ENCODE assay signal across 1 cellular context in genomic region chr11:47642099-47642855, GRCh38.
TF ChIP-seq lines count a peak whose summit lies in the region.

Gene MTCH2 (minus strand): TSS chr11:47642559. CDS start chr11:47642465, 94 bp downstream.

TF ChIP-seq in K562, 482 proteins besides CTCF, POLR2A, EP300 and RAD21 (continued from another document and continues in another):
- TF ChIP-seq BCOR (IDR thresholded peaks at IDR 0.05) (peak; percentile 50; the same call in 1 of the 2 replicates), KLF6 (CRISPR knock-in tag; IDR thresholded peaks at IDR 0.05; ENCODE audit: borderline replicate concordance) (peak; percentile 20; the same call in 1 of the 2 replicates), MECOM (CRISPR knock-in tag; IDR thresholded peaks at IDR 0.05) (no peak), ZBTB9 (CRISPR knock-in tag; IDR thresholded peaks at IDR 0.05) (peak; percentile 75), TCFL5 (CRISPR knock-in tag; conservative IDR thresholded peaks at IDR 0.05) (no peak), ZZZ3 (IDR thresholded peaks at IDR 0.05) (no peak), L3MBTL2 (IDR thresholded peaks at IDR 0.05) (peak; percentile 96), MNT (conservative IDR thresholded peaks at IDR 0.05) (peak; percentile 86 to 95), EWSR1 (IDR thresholded peaks at IDR 0.05; ENCODE audit: borderline replicate concordance, low read depth, partially characterized antibody) (no peak), ILK (tag; IDR thresholded peaks at IDR 0.05; ENCODE audit: borderline replicate concordance, low read depth) (no peak), ZFX (CRISPR knock-in tag; IDR thresholded peaks at IDR 0.05) (peak; percentile 94), MXI1 (IDR thresholded peaks at IDR 0.05; ENCODE audit: low read depth, low read length) (peak; percentile 55), CEBPG (CRISPR knock-in tag; IDR thresholded peaks at IDR 0.05) (0 out of 2 replicates have a peak, but pooled peaks have one; percentile 44), CEBPG (tag; conservative IDR thresholded peaks at IDR 0.05 in 1 of 2, IDR thresholded peaks at IDR 0.05 in 1 of 2) (no peak), ZNF197 (CRISPR knock-in tag; IDR thresholded peaks at IDR 0.05; ENCODE audit: low read depth) (no peak), IFI16 (CRISPR knock-in tag; IDR thresholded peaks at IDR 0.05) (no peak), ZSCAN32 (CRISPR knock-in tag; IDR thresholded peaks at IDR 0.05) (no peak), KLF10 (CRISPR knock-in tag; IDR thresholded peaks at IDR 0.05) (no peak), REST (CRISPR knock-in tag; IDR thresholded peaks at IDR 0.05; ENCODE audit: low read depth) (peak; percentile 69; the same call in 1 of the 2 replicates), MTA3 (IDR thresholded peaks at IDR 0.05; ENCODE audit: borderline replicate concordance) (no peak; the same call in 1 of the 2 replicates), TEAD2 (tag; IDR thresholded peaks at IDR 0.05) (no peak), FUS (optimal IDR thresholded peaks at IDR 0.05; ENCODE audit: low read depth, low read length) (no peak), ZNF512 (tag; IDR thresholded peaks at IDR 0.05) (no peak), ETV1 (tag; conservative IDR thresholded peaks at IDR 0.05; ENCODE audit: low read depth) (peak; percentile 84), FOXA3 (CRISPR knock-in tag; conservative IDR thresholded peaks at IDR 0.05 in 1 of 2, IDR thresholded peaks at IDR 0.05 in 1 of 2) (peak in 1 of 2 experiments; percentile 69; a peak in 1 of 4 replicates), YBX1 (IDR thresholded peaks at IDR 0.05) (no peak), ZNF551 (CRISPR knock-in tag; IDR thresholded peaks at IDR 0.05) (no peak), MBD2 (IDR thresholded peaks at IDR 0.05; ENCODE audit: borderline replicate concordance, low read depth) (peak; percentile 66; the same call in 1 of the 2 replicates), SIN3B (IDR thresholded peaks at IDR 0.05; ENCODE audit: low read depth) (peak; percentile 63; the same call in 1 of the 2 replicates)
- TF ChIP-seq, protein P1, sequence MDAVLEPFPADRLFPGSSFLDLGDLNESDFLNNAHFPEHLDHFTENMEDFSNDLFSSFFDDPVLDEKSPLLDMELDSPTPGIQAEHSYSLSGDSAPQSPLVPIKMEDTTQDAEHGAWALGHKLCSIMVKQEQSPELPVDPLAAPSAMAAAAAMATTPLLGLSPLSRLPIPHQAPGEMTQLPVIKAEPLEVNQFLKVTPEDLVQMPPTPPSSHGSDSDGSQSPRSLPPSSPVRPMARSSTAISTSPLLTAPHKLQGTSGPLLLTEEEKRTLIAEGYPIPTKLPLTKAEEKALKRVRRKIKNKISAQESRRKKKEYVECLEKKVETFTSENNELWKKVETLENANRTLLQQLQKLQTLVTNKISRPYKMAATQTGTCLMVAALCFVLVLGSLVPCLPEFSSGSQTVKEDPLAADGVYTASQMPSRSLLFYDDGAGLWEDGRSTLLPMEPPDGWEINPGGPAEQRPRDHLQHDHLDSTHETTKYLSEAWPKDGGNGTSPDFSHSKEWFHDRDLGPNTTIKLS (IDR thresholded peaks at IDR 0.05; ENCODE audit: borderline replicate concordance, low read depth), result peak; percentile 73; the same call in 1 of the 2 replicates
- TF ChIP-seq, protein P2, sequence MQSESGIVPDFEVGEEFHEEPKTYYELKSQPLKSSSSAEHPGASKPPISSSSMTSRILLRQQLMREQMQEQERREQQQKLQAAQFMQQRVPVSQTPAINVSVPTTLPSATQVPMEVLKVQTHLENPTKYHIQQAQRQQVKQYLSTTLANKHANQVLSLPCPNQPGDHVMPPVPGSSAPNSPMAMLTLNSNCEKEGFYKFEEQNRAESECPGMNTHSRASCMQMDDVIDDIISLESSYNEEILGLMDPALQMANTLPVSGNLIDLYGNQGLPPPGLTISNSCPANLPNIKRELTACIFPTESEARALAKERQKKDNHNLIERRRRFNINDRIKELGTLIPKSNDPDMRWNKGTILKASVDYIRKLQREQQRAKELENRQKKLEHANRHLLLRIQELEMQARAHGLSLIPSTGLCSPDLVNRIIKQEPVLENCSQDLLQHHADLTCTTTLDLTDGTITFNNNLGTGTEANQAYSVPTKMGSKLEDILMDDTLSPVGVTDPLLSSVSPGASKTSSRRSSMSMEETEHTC (IDR thresholded peaks at IDR 0.05), result peak; percentile 92
- TF ChIP-seq, protein P3, sequence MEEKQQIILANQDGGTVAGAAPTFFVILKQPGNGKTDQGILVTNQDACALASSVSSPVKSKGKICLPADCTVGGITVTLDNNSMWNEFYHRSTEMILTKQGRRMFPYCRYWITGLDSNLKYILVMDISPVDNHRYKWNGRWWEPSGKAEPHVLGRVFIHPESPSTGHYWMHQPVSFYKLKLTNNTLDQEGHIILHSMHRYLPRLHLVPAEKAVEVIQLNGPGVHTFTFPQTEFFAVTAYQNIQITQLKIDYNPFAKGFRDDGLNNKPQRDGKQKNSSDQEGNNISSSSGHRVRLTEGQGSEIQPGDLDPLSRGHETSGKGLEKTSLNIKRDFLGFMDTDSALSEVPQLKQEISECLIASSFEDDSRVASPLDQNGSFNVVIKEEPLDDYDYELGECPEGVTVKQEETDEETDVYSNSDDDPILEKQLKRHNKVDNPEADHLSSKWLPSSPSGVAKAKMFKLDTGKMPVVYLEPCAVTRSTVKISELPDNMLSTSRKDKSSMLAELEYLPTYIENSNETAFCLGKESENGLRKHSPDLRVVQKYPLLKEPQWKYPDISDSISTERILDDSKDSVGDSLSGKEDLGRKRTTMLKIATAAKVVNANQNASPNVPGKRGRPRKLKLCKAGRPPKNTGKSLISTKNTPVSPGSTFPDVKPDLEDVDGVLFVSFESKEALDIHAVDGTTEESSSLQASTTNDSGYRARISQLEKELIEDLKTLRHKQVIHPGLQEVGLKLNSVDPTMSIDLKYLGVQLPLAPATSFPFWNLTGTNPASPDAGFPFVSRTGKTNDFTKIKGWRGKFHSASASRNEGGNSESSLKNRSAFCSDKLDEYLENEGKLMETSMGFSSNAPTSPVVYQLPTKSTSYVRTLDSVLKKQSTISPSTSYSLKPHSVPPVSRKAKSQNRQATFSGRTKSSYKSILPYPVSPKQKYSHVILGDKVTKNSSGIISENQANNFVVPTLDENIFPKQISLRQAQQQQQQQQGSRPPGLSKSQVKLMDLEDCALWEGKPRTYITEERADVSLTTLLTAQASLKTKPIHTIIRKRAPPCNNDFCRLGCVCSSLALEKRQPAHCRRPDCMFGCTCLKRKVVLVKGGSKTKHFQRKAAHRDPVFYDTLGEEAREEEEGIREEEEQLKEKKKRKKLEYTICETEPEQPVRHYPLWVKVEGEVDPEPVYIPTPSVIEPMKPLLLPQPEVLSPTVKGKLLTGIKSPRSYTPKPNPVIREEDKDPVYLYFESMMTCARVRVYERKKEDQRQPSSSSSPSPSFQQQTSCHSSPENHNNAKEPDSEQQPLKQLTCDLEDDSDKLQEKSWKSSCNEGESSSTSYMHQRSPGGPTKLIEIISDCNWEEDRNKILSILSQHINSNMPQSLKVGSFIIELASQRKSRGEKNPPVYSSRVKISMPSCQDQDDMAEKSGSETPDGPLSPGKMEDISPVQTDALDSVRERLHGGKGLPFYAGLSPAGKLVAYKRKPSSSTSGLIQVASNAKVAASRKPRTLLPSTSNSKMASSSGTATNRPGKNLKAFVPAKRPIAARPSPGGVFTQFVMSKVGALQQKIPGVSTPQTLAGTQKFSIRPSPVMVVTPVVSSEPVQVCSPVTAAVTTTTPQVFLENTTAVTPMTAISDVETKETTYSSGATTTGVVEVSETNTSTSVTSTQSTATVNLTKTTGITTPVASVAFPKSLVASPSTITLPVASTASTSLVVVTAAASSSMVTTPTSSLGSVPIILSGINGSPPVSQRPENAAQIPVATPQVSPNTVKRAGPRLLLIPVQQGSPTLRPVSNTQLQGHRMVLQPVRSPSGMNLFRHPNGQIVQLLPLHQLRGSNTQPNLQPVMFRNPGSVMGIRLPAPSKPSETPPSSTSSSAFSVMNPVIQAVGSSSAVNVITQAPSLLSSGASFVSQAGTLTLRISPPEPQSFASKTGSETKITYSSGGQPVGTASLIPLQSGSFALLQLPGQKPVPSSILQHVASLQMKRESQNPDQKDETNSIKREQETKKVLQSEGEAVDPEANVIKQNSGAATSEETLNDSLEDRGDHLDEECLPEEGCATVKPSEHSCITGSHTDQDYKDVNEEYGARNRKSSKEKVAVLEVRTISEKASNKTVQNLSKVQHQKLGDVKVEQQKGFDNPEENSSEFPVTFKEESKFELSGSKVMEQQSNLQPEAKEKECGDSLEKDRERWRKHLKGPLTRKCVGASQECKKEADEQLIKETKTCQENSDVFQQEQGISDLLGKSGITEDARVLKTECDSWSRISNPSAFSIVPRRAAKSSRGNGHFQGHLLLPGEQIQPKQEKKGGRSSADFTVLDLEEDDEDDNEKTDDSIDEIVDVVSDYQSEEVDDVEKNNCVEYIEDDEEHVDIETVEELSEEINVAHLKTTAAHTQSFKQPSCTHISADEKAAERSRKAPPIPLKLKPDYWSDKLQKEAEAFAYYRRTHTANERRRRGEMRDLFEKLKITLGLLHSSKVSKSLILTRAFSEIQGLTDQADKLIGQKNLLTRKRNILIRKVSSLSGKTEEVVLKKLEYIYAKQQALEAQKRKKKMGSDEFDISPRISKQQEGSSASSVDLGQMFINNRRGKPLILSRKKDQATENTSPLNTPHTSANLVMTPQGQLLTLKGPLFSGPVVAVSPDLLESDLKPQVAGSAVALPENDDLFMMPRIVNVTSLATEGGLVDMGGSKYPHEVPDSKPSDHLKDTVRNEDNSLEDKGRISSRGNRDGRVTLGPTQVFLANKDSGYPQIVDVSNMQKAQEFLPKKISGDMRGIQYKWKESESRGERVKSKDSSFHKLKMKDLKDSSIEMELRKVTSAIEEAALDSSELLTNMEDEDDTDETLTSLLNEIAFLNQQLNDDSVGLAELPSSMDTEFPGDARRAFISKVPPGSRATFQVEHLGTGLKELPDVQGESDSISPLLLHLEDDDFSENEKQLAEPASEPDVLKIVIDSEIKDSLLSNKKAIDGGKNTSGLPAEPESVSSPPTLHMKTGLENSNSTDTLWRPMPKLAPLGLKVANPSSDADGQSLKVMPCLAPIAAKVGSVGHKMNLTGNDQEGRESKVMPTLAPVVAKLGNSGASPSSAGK (IDR thresholded peaks at IDR 0.05), result peak; percentile 87
- TF ChIP-seq, protein P4, sequence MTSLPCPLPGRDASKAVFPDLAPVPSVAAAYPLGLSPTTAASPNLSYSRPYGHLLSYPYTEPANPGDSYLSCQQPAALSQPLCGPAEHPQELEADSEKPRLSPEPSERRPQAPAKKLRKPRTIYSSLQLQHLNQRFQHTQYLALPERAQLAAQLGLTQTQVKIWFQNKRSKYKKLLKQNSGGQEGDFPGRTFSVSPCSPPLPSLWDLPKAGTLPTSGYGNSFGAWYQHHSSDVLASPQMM (CRISPR knock-in tag; IDR thresholded peaks at IDR 0.05), result no peak
